Comparison of ENCODE assay signal across 9 cellular contexts in genomic region chr19:12139309-12139708, GRCh38. TPM values are rescaled to one million over a fixed set of nuclear protein-coding genes. Genes with fewer than 3 reads are reported as not detected.
DNase-seq lines count a peak whose midpoint lies in the region; ATAC-seq and TF ChIP-seq lines count a peak whose summit lies in the region.
"Had no signal": no experiment of that assay in that cellular context is flagged by ENCODE, and none has a peak within 500 bp of the region (broad histone marks: within the 10 kb centered on the region; RNA-seq: fewer than 3 reads in every experiment).

No MANE protein-coding gene starts in this region.

- no peaks in the 10 kb centered on the region for H4K20me1 ChIP-seq in MM.1S (ENCODE audit: insufficient read depth, low read length)

- CTCF ChIA-PET in BJ (lab: Yijun Ruan, JAX), result interaction anchor here (1.2 to 6.2 kb wide), 5 partner anchors 11 to 87 kb away, joined by 3 to 70 read pairs (median 11); no protein-coding TSS in a partner anchor

- H3K4me3 Mint-ChIP-seq in natural killer cell treated with Interleukin-12 subunit alpha and Interleukin-12 subunit beta and Interleukin-15 and Interleukin-18, amount 100 ng/mL, for 72 hours, result peak overlapping the region; percentile 84

- peaks cover 25 to 27% of the 10 kb centered on the region in 2 donors for H3K4me1 Mint-ChIP-seq in natural killer cell treated with Interleukin-12 subunit alpha and Interleukin-12 subunit beta and Interleukin-15 and Interleukin-18, amount 100 ng/mL, for 72 hours (ENCODE audit: low read depth in 2 of 2)

- peak overlapping the region in 1 of 2 donors; percentile 59 for H3K27ac Mint-ChIP-seq in natural killer cell treated with Interleukin-12 subunit alpha and Interleukin-12 subunit beta and Interleukin-15 and Interleukin-18, amount 100 ng/mL, for 72 hours

- ATAC-seq in natural killer cell treated with Interleukin-12 subunit alpha and Interleukin-12 subunit beta and Interleukin-15 and Interleukin-18, amount 100 ng/mL, for 72 hours, result no peak
- no peak for ATAC-seq in HG02840 (IDR thresholded peaks at IDR 0.05; ENCODE audit: low FRiP score, unreplicated experiment)

- DNase-seq in BJ (ENCODE audit: low read depth), result no peak
- no peak for DNase-seq in MM.1S
- no peak for DNase-seq in natural killer cell treated with Interleukin-12 subunit alpha and Interleukin-12 subunit beta and Interleukin-15 and Interleukin-18, amount 100 ng/mL, for 72 hours (ENCODE audit: low spot score)
- DNase-seq in amygdala (lab: John Stamatoyannopoulos, UW), result no peak
- DNase-seq in NCI-H345 treated with DMSO at 0.1 percent for 48 hours (lab: John Stamatoyannopoulos, UW; ENCODE audit: unreplicated experiment), result no peak
- no peak for DNase-seq in foreskin melanocyte

- peak overlapping the region; percentile 53; the same call in 1 of the 2 replicates for H3K9ac ChIP-seq in MM.1S (ENCODE audit: low read length)
- H3K9ac ChIP-seq in duodenal mucosa (ENCODE audit: low read depth in 1 of 2, low read length in 2 of 2), result peak overlapping the region; percentile 69 to 79

- no peak for TF ChIP-seq CTCF in BJ (IDR thresholded peaks at IDR 0.05; ENCODE audit: insufficient read depth, low read depth, low read length)
- TF ChIP-seq CTCF in MM.1S (IDR thresholded peaks at IDR 0.05; ENCODE audit: low read length), result no peak

- no peaks in the 10 kb centered on the region for H3K9me3 Mint-ChIP-seq in natural killer cell treated with Interleukin-12 subunit alpha and Interleukin-12 subunit beta and Interleukin-15 and Interleukin-18, amount 100 ng/mL, for 72 hours

- H3K4me1 ChIP-seq in MM.1S (ENCODE audit: low read length) (no peaks in the 10 kb centered on the region), duodenal mucosa (ENCODE audit: control insufficient read depth in 1 of 2, insufficient read depth in 2 of 2, low read length in 2 of 2) (peaks cover 9 to 16% of the 10 kb centered on the region in 2 donors)

- peak overlapping the region; percentile 94 for H3K4me2 ChIP-seq in MM.1S (ENCODE audit: low read depth, low read length)

- H3K79me2 ChIP-seq in MM.1S (ENCODE audit: low read length), result no peaks in the 10 kb centered on the region

- H3K9me3 ChIP-seq in MM.1S (replicated peaks; ENCODE audit: insufficient read depth, low read length) (no peaks in the 10 kb centered on the region), duodenal mucosa (ENCODE audit: control insufficient read depth in 1 of 2, low read length in 2 of 2) (peaks cover 2 to 10% of the 10 kb centered on the region in 2 donors)

- H2AFZ ChIP-seq in MM.1S (ENCODE audit: low read length), result peak overlapping the region; percentile 98; the same call in 1 of the 2 replicates

- H3K27me3 Mint-ChIP-seq in natural killer cell treated with Interleukin-12 subunit alpha and Interleukin-12 subunit beta and Interleukin-15 and Interleukin-18, amount 100 ng/mL, for 72 hours, result no peaks in the 10 kb centered on the region

- peaks cover 7% of the 10 kb centered on the region for H3K36me3 ChIP-seq in BJ (ENCODE audit: control insufficient read depth, insufficient read depth, low read length)
- H3K36me3 ChIP-seq in MM.1S (replicated peaks; ENCODE audit: insufficient read depth, low read length), result no peaks in the 10 kb centered on the region
- peaks cover 16 to 17% of the 10 kb centered on the region in 2 donors for H3K36me3 ChIP-seq in duodenal mucosa (ENCODE audit: control insufficient read depth in 1 of 2, insufficient read depth in 2 of 2, low read length in 2 of 2)

- no peaks in the 10 kb centered on the region for H3K9me2 ChIP-seq in MM.1S (replicated peaks; ENCODE audit: insufficient read depth, low read length)

- no peaks in the 10 kb centered on the region for H3K27me3 ChIP-seq in BJ (ENCODE audit: control insufficient read depth, insufficient read depth, low read length)
- no peaks in the 10 kb centered on the region for H3K27me3 ChIP-seq in MM.1S (replicated peaks; ENCODE audit: insufficient read depth, low read length)
- H3K27me3 ChIP-seq in duodenal mucosa (ENCODE audit: control insufficient read depth in 1 of 2, insufficient read depth in 2 of 2, low read length in 2 of 2), result no peaks in the 10 kb centered on the region

- peaks cover 6% of the 10 kb centered on the region for H3K36me3 Mint-ChIP-seq in natural killer cell treated with Interleukin-12 subunit alpha and Interleukin-12 subunit beta and Interleukin-15 and Interleukin-18, amount 100 ng/mL, for 72 hours

- H3K27ac ChIP-seq in MM.1S (ENCODE audit: low read length) (no peak overlapping the region), duodenal mucosa (ENCODE audit: low read depth, low read length) (no peak overlapping the region)

- H3F3A ChIP-seq in MM.1S (ENCODE audit: insufficient read depth, low read length), result no peaks in the 10 kb centered on the region

- peak overlapping the region; percentile 78 for H3K4me3 ChIP-seq in BJ (ENCODE audit: low read depth, low read length)
- H3K4me3 ChIP-seq in MM.1S (ENCODE audit: low read length), result peak overlapping the region; percentile 91
- peak overlapping the region; percentile 73 to 92 for H3K4me3 ChIP-seq in duodenal mucosa (ENCODE audit: low read depth in 1 of 2, low read length in 2 of 2)

- POLR2A ChIA-PET in BJ (lab: Charles Lee), result no interaction called here

RNA-seq across cellular contexts. Expression of gene ZNF20, which starts 0.8 kb away (rescaled TPM):
- polyA plus RNA-seq in BJ (2011; rRNA removed), result 2.1 and 2.8 TPM in 2 replicates
- polyA minus RNA-seq in BJ (2011; rRNA and poly(A)+ RNA removed), result 4.1 and 4.4 TPM in 2 replicates
- total RNA-seq in natural killer cell treated with Interleukin-12 subunit alpha and Interleukin-12 subunit beta and Interleukin-15 and Interleukin-18, amount 100 ng/mL, for 72 hours, result 1 to 10 TPM; 2.7 to 4.4 TPM

RNA-seq across cellular contexts. Expression of gene ZNF625, which starts 17.2 kb away (rescaled TPM):
- 1.5 and 2.2 TPM in 2 replicates for polyA plus RNA-seq in BJ (2011; rRNA removed)
- polyA minus RNA-seq in BJ (2011; rRNA and poly(A)+ RNA removed), result 4.2 and 9.3 TPM in 2 replicates
- 1 to 10 TPM; 5.1 to 7.8 TPM for total RNA-seq in natural killer cell treated with Interleukin-12 subunit alpha and Interleukin-12 subunit beta and Interleukin-15 and Interleukin-18, amount 100 ng/mL, for 72 hours
- total RNA-seq: NCI-H460 had no signal

RNA-seq across cellular contexts. Expression of gene ZNF136, which starts 23.6 kb away (rescaled TPM):
- polyA plus RNA-seq in BJ (2011; rRNA removed), result 1.5 and 2.8 TPM in 2 replicates
- 2.9 and 3.8 TPM in 2 replicates for polyA minus RNA-seq in BJ (2011; rRNA and poly(A)+ RNA removed)
- 10 to 100 TPM; 12.1 to 20.9 TPM for total RNA-seq in natural killer cell treated with Interleukin-12 subunit alpha and Interleukin-12 subunit beta and Interleukin-15 and Interleukin-18, amount 100 ng/mL, for 72 hours
